In genomic region chr15:70281811-70282307, GRCh38 we compare ENCODE assay signal across 9 cellular contexts.
DNase-seq lines count a peak whose midpoint lies in the region; ATAC-seq, FAIRE-seq and TF ChIP-seq lines count a peak whose summit lies in the region.
"Had no signal": no experiment of that assay in that cellular context is flagged by ENCODE, and none has a peak within 500 bp of the region (broad histone marks: within the 10 kb centered on the region; RNA-seq: fewer than 3 reads in every experiment).

No MANE protein-coding gene starts in this region.

- ATAC-seq in HG03025 (IDR thresholded peaks at IDR 0.05; ENCODE audit: low FRiP score, unreplicated experiment) (no peak), HG02571 (IDR thresholded peaks at IDR 0.05; ENCODE audit: unreplicated experiment) (no peak)

- no peak for FAIRE-seq in HTR-8/SVneo (lab: Jason Lieb, UNC)

- no peak overlapping the region for H3K4me2 ChIP-seq in osteoblast (ENCODE audit: insufficient read depth, low read length)

- no peak overlapping the region for H2AFZ ChIP-seq in osteoblast (ENCODE audit: low read length)

- TF ChIP-seq CTCF in brain microvascular endothelial cell (IDR thresholded peaks at IDR 0.05; ENCODE audit: low read depth, low read length, missing control alignments) (no peak), osteoblast (IDR thresholded peaks at IDR 0.05; ENCODE audit: extremely low read depth, low read depth, low read length) (no peak)

- H3K79me2 ChIP-seq in osteoblast (ENCODE audit: insufficient read depth, low read length): no peaks in the 10 kb centered on the region

- DNase-seq in activated CD4-positive, alpha-beta T cell treated with anti-CD3 and anti-CD28 coated beads for 48 hours: peak; percentile 54
- DNase-seq in activated CD4-positive, alpha-beta T cell treated with anti-CD3 and anti-CD28 coated beads, Interleukin-2, amount 50 U/mL, for 4 hours: no peak
- DNase-seq in HTR-8/SVneo (ENCODE audit: insufficient read length, low spot score): peak; percentile 41
- DNase-seq in brain microvascular endothelial cell: peak; percentile 62
- peak; percentile 90 for DNase-seq in osteoblast (ENCODE audit: insufficient read length, low spot score, missing footprints)
- DNase-seq in RPMI8226: no peak
- DNase-seq: NCI-H1105 had no signal

- H3K36me3 ChIP-seq in brain microvascular endothelial cell (replicated peaks) (no peaks in the 10 kb centered on the region), osteoblast (ENCODE audit: insufficient read depth, low read length) (no peaks in the 10 kb centered on the region)

- H3K27me3 ChIP-seq in brain microvascular endothelial cell (replicated peaks): no peaks in the 10 kb centered on the region
- H3K27me3 ChIP-seq in osteoblast (ENCODE audit: insufficient read depth, low read length): no peaks in the 10 kb centered on the region

- H3K4me1 ChIP-seq in osteoblast (ENCODE audit: insufficient read depth, low read length): peaks cover 11% of the 10 kb centered on the region

- no peaks in the 10 kb centered on the region for H3K9me3 ChIP-seq in osteoblast (ENCODE audit: low read depth, low read length)

- H3K27ac ChIP-seq in brain microvascular endothelial cell (no peak overlapping the region), osteoblast (ENCODE audit: low read depth, low read length) (no peak overlapping the region)

- H3K4me3 ChIP-seq in brain microvascular endothelial cell (ENCODE audit: low read depth, low read length): no peak overlapping the region
- no peak overlapping the region for H3K4me3 ChIP-seq in osteoblast (ENCODE audit: insufficient read depth, low read length)

- in situ Hi-C loops in brain microvascular endothelial cell (cut with HindIII; ENCODE audit: low pct_ligation_motif_present, low sequenced_read_pairs): no loop called here

- no peaks in the 10 kb centered on the region for H4K20me1 ChIP-seq in osteoblast (ENCODE audit: insufficient read depth, low read length)

Comparison
In these comparisons a context has a peak if more than half of its experiments do, and no peak if none do; other contexts are left out.
1. DNase-seq: peak in activated CD4-positive, alpha-beta T cell treated with anti-CD3 and anti-CD28 coated beads for 48 hours (single experiment), HTR-8/SVneo (single experiment), brain microvascular endothelial cell (single experiment) and osteoblast (single experiment); none in activated CD4-positive, alpha-beta T cell treated with anti-CD3 and anti-CD28 coated beads, Interleukin-2, amount 50 U/mL, for 4 hours (0 of 2) and RPMI8226 (single experiment).